ENCODE assay signal across 23 cellular contexts in genomic region chr6:167146173-167146572, GRCh38. TPM values are rescaled to one million over a fixed set of nuclear protein-coding genes. Genes with fewer than 3 reads are reported as not detected.
A peak's percentile ranks its signal among the peaks of the same experiment; 100 is the strongest.
DNase-seq lines count a peak whose midpoint lies in the region; ATAC-seq and TF ChIP-seq lines count a peak whose summit lies in the region.
"Had no signal": no experiment of that assay in that cellular context is flagged by ENCODE, and none has a peak within 500 bp of the region (broad histone marks: within the 10 kb centered on the region; RNA-seq: fewer than 3 reads in every experiment).

No MANE protein-coding gene starts in this region.

- H3K36me3 Mint-ChIP-seq in endodermal cell (ENCODE audit: low read depth) (no peaks in the 10 kb centered on the region), Calu3 (ENCODE audit: insufficient read depth, unreplicated experiment) (no peaks in the 10 kb centered on the region)
- H3K36me3 Mint-ChIP-seq in stimulated activated memory B cell treated with anti-CD40 and anti-IgM and Interleukin-4, amounts not matched to agents 10 μg/mL and 1 μg/mL and 100 μg/mL, for 72 hours, result no peaks in the 10 kb centered on the region

- H3K9ac ChIP-seq in endodermal cell (ENCODE audit: extremely low read depth, low read length, poor library complexity, severe bottlenecking) (no peak overlapping the region), MM.1S (ENCODE audit: low read length) (no peak overlapping the region)

- H3K27me3 ChIP-seq in endodermal cell (ENCODE audit: control insufficient read depth, insufficient read depth, low read length, poor library complexity, severe bottlenecking), result peaks cover 19% of the 10 kb centered on the region
- no peaks in the 10 kb centered on the region for H3K27me3 ChIP-seq in MM.1S (replicated peaks; ENCODE audit: insufficient read depth, low read length)
- H3K27me3 ChIP-seq: body of pancreas, ovary had no signal

- H3K36me3 ChIP-seq in endodermal cell (ENCODE audit: control insufficient read depth, insufficient read depth, low read length) (no peaks in the 10 kb centered on the region), MM.1S (replicated peaks; ENCODE audit: insufficient read depth, low read length) (no peaks in the 10 kb centered on the region)
- H3K36me3 ChIP-seq: heart left ventricle, ovary had no signal

- no peaks in the 10 kb centered on the region for H3F3A ChIP-seq in MM.1S (ENCODE audit: insufficient read depth, low read length)

- H3K9me3 ChIP-seq in endodermal cell (ENCODE audit: control insufficient read depth, low read length), result peaks cover 5% of the 10 kb centered on the region
- no peaks in the 10 kb centered on the region for H3K9me3 ChIP-seq in MM.1S (replicated peaks; ENCODE audit: insufficient read depth, low read length)
- H3K9me3 ChIP-seq: body of pancreas, heart left ventricle, ovary had no signal

- peak; percentile 36 for ATAC-seq in HG03095 (IDR thresholded peaks at IDR 0.05; ENCODE audit: unreplicated experiment)
- ATAC-seq in stimulated activated memory B cell treated with anti-CD40 and anti-IgM and Interleukin-4, amounts not matched to agents 10 μg/mL and 1 μg/mL and 100 μg/mL, for 72 hours, result no peak
- ATAC-seq: body of pancreas, heart left ventricle, sciatic nerve had no signal

- H3K4me1 Mint-ChIP-seq in endodermal cell, result peaks cover 15% of the 10 kb centered on the region
- peaks cover 34% of the 10 kb centered on the region for H3K4me1 Mint-ChIP-seq in stimulated activated memory B cell treated with anti-CD40 and anti-IgM and Interleukin-4, amounts not matched to agents 10 μg/mL and 1 μg/mL and 100 μg/mL, for 72 hours
- H3K4me1 Mint-ChIP-seq in Calu3 (ENCODE audit: low read depth, unreplicated experiment), result no peaks in the 10 kb centered on the region

- intact Hi-C loops in Calu3 (cut with micrococcal nuclease; ENCODE audit: unreplicated experiment), result no loop called here

- TF ChIP-seq CTCF in endodermal cell (conservative IDR thresholded peaks at IDR 0.05), result no peak
- no peak for TF ChIP-seq CTCF in Calu3 (IDR thresholded peaks at IDR 0.05; ENCODE audit: unreplicated experiment)
- TF ChIP-seq CTCF in MM.1S (IDR thresholded peaks at IDR 0.05; ENCODE audit: low read length), result no peak

- H3K4me1 ChIP-seq in endodermal cell (ENCODE audit: control insufficient read depth, insufficient read depth, low read length) (no peaks in the 10 kb centered on the region), MM.1S (ENCODE audit: low read length) (no peaks in the 10 kb centered on the region)
- H3K4me1 ChIP-seq: body of pancreas, heart left ventricle had no signal

- H3K79me2 ChIP-seq in MM.1S (ENCODE audit: low read length), result no peaks in the 10 kb centered on the region

- peak overlapping the region; percentile 47 for H3K4me3 Mint-ChIP-seq in endodermal cell
- peak overlapping the region; percentile 41 for H3K4me3 Mint-ChIP-seq in stimulated activated memory B cell treated with anti-CD40 and anti-IgM and Interleukin-4, amounts not matched to agents 10 μg/mL and 1 μg/mL and 100 μg/mL, for 72 hours
- no peak overlapping the region for H3K4me3 Mint-ChIP-seq in Calu3 (ENCODE audit: low read depth, unreplicated experiment)
- H3K4me3 Mint-ChIP-seq: T-helper 2 cell treated with Interferon-gamma antibody and Interleukin-4, amounts not matched to agents 5 μg/mL and 100 μg/mL, for 36 hours had no signal

- WGBS in endodermal cell (ENCODE audit: insufficient coverage in 1 of 2, insufficient read length in 1 of 2), 2 experiments, result 88 to 95% methylated on average over 9 to 14 of the region's 14 CpGs

- no peaks in the 10 kb centered on the region for H4K20me1 ChIP-seq in MM.1S (ENCODE audit: insufficient read depth, low read length)

- no peaks in the 10 kb centered on the region for H3K9me2 ChIP-seq in MM.1S (replicated peaks; ENCODE audit: insufficient read depth, low read length)

- H2AFZ ChIP-seq in MM.1S (ENCODE audit: low read length), result no peak overlapping the region
- H2AFZ ChIP-seq: PC-9 had no signal

- no peak overlapping the region for H3K4me2 ChIP-seq in MM.1S (ENCODE audit: low read depth, low read length)
- H3K4me2 ChIP-seq: PC-9 had no signal

- CTCF ChIA-PET in Calu3 (lab: Charles Lee), result no interaction called here

- H3K9me3 Mint-ChIP-seq in endodermal cell, result no peaks in the 10 kb centered on the region
- H3K9me3 Mint-ChIP-seq in stimulated activated memory B cell treated with anti-CD40 and anti-IgM and Interleukin-4, amounts not matched to agents 10 μg/mL and 1 μg/mL and 100 μg/mL, for 72 hours, result no peaks in the 10 kb centered on the region
- peaks cover 3% of the 10 kb centered on the region for H3K9me3 Mint-ChIP-seq in Calu3 (ENCODE audit: low read depth, unreplicated experiment)
- H3K9me3 Mint-ChIP-seq: T-helper 2 cell treated with Interferon-gamma antibody and Interleukin-4, amounts not matched to agents 5 μg/mL and 100 μg/mL, for 36 hours had no signal

- H3K4me3 ChIP-seq in endodermal cell (ENCODE audit: low read length) (no peak overlapping the region), MM.1S (ENCODE audit: low read length) (no peak overlapping the region)
- H3K4me3 ChIP-seq: body of pancreas, heart left ventricle, lung, ovary, PC-9 had no signal

- DNase-seq in DMS153 (lab: John Stamatoyannopoulos, UW), result peak; percentile 15
- no peak for DNase-seq in DMS153 treated with DMSO at 0.1 percent for 48 hours (lab: John Stamatoyannopoulos, UW; ENCODE audit: unreplicated experiment)
- no peak for DNase-seq in endodermal cell
- no peak for DNase-seq in SW 1271 (lab: John Stamatoyannopoulos, UW)
- DNase-seq in Calu3, result no peak
- DNase-seq in MM.1S, result no peak
- DNase-seq: activated CD8-positive, alpha-beta memory T cell treated with anti-CD3 and anti-CD28 coated beads for 24 hours; AML-193; body of pancreas; heart left ventricle; NCI-H1436; ovary; PC-9; stimulated activated naive CD4-positive, alpha-beta T cell; trophoblast cell had no signal

- H3K27me3 Mint-ChIP-seq in endodermal cell (ENCODE audit: insufficient read depth) (peaks cover 37% of the 10 kb centered on the region), Calu3 (ENCODE audit: unreplicated experiment) (peaks cover 63% of the 10 kb centered on the region)
- H3K27me3 Mint-ChIP-seq in stimulated activated memory B cell treated with anti-CD40 and anti-IgM and Interleukin-4, amounts not matched to agents 10 μg/mL and 1 μg/mL and 100 μg/mL, for 72 hours, result no peaks in the 10 kb centered on the region

- H3K27ac Mint-ChIP-seq in endodermal cell, result no peak overlapping the region
- H3K27ac Mint-ChIP-seq in stimulated activated memory B cell treated with anti-CD40 and anti-IgM and Interleukin-4, amounts not matched to agents 10 μg/mL and 1 μg/mL and 100 μg/mL, for 72 hours, result peak overlapping the region; percentile 79
- H3K27ac Mint-ChIP-seq in Calu3 (ENCODE audit: unreplicated experiment), result no peak overlapping the region
- H3K27ac Mint-ChIP-seq: T-helper 2 cell treated with Interferon-gamma antibody and Interleukin-4, amounts not matched to agents 5 μg/mL and 100 μg/mL, for 36 hours had no signal

- H3K27ac ChIP-seq in endodermal cell (ENCODE audit: low read depth, low read length), result no peak overlapping the region
- no peak overlapping the region for H3K27ac ChIP-seq in MM.1S (ENCODE audit: low read length)
- H3K27ac ChIP-seq: 22Rv1, body of pancreas, heart left ventricle, ovary, PC-9 had no signal

- no TSS peak for BruUV-seq in Calu3 (replicated peaks; lab: Mats Ljungman, UMichigan)

RNA-seq across cellular contexts. Expression of gene GPR31, which starts 11.6 kb away (rescaled TPM):
- not detected for total RNA-seq in endodermal cell
- not detected for polyA plus RNA-seq in endodermal cell (2013, experiment 1 of 2)
- polyA plus RNA-seq in endodermal cell (2013, experiment 2 of 2), result not detected
- total RNA-seq in Calu3 (2022), result not detected in 2 replicates
- total RNA-seq: body of pancreas, heart left ventricle, HT1080, myocyte, PC-9, sciatic nerve had no signal
- polyA plus RNA-seq: heart left ventricle, ovary had no signal

RNA-seq across cellular contexts. Expression of gene CCR6, which starts 23.3 kb away (rescaled TPM):
- total RNA-seq in endodermal cell (not detected), Calu3 (2022) (not detected in 2 replicates)
- not detected for polyA plus RNA-seq in endodermal cell (2013, experiment 1 of 2)
- polyA plus RNA-seq in endodermal cell (2013, experiment 2 of 2), result not detected
- total RNA-seq: body of pancreas, myocyte, ovary, PC-9, sciatic nerve had no signal
- polyA plus RNA-seq: heart left ventricle had no signal
